In the genomic region with DNA sequence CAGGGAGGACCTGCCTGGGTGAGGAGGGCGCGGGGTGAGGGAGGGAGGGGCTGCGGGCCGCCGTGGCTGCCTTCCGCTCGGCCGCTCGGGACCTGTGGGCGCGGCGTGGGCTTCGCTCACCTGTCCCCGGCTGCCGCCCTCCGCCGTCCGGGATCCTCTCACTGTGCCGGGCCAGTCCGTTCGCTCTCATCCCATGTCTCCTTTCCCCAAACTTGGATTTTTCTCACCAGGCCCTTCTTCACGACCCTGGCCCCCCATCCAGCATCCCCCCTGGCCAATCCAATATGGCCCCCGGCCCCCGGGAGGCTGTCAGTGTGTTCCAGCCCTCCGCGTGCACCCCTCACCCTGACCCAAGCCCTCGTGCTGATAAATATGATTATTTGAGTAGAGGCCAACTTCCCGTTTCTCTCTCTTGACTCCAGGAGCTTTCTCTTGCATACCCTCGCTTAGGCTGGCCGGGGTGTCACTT, we compare ENCODE assay signal across 1 cellular context.
TF ChIP-seq lines count a peak whose summit lies in the region.

No MANE protein-coding gene starts in this region.

TF ChIP-seq in K562, 482 proteins besides CTCF, POLR2A, EP300 and RAD21 (continues in another document):
- peak; percentile 66 for TF ChIP-seq PCBP1 (IDR thresholded peaks at IDR 0.05; ENCODE audit: low read depth, low read length, poor library complexity, severe bottlenecking)
- no peak for TF ChIP-seq KLF16 (IDR thresholded peaks at IDR 0.05)
- no peak; the same call in 1 of the 2 replicates for TF ChIP-seq EP400 (IDR thresholded peaks at IDR 0.05)
- TF ChIP-seq BCLAF1 (IDR thresholded peaks at IDR 0.05; ENCODE audit: borderline replicate concordance in 1 of 2, control insufficient read depth in 1 of 2, low read depth in 2 of 2, low read length in 1 of 2), result no peak
- no peak for TF ChIP-seq ELK3 (CRISPR knock-in tag; IDR thresholded peaks at IDR 0.05)
- no peak for TF ChIP-seq ZNF347 (CRISPR knock-in tag; IDR thresholded peaks at IDR 0.05; ENCODE audit: low read depth)
- peak; percentile 60; the same call in 1 of the 2 replicates for TF ChIP-seq ZNF431 (CRISPR knock-in tag; IDR thresholded peaks at IDR 0.05)
- no peak for TF ChIP-seq HDAC3 (IDR thresholded peaks at IDR 0.05; ENCODE audit: borderline replicate concordance, partially characterized antibody)
- TF ChIP-seq, protein P1, sequence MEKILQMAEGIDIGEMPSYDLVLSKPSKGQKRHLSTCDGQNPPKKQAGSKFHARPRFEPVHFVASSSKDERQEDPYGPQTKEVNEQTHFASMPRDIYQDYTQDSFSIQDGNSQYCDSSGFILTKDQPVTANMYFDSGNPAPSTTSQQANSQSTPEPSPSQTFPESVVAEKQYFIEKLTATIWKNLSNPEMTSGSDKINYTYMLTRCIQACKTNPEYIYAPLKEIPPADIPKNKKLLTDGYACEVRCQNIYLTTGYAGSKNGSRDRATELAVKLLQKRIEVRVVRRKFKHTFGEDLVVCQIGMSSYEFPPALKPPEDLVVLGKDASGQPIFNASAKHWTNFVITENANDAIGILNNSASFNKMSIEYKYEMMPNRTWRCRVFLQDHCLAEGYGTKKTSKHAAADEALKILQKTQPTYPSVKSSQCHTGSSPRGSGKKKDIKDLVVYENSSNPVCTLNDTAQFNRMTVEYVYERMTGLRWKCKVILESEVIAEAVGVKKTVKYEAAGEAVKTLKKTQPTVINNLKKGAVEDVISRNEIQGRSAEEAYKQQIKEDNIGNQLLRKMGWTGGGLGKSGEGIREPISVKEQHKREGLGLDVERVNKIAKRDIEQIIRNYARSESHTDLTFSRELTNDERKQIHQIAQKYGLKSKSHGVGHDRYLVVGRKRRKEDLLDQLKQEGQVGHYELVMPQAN (IDR thresholded peaks at IDR 0.05; ENCODE audit: borderline replicate concordance), result 0 out of 2 replicates have a peak, but pooled peaks have one; percentile 60
- no peak for TF ChIP-seq EZH2 (IDR thresholded peaks at IDR 0.05; ENCODE audit: borderline replicate concordance, low read depth, low read length)
- no peak for TF ChIP-seq CBFA2T3 (IDR thresholded peaks at IDR 0.05)
- TF ChIP-seq COPS2 (conservative IDR thresholded peaks at IDR 0.05), result no peak
- TF ChIP-seq ZZZ3 (IDR thresholded peaks at IDR 0.05), result no peak
- 0 out of 2 replicates have a peak, but pooled peaks have one; percentile 21 for TF ChIP-seq FOXP4 (CRISPR knock-in tag; IDR thresholded peaks at IDR 0.05; ENCODE audit: borderline replicate concordance)
- TF ChIP-seq SRF (CRISPR knock-in tag; IDR thresholded peaks at IDR 0.05), result no peak
- no peak for TF ChIP-seq PURB (CRISPR knock-in tag; IDR thresholded peaks at IDR 0.05; ENCODE audit: low read depth)
- TF ChIP-seq EGR1 (conservative IDR thresholded peaks at IDR 0.05), result 0 out of 2 replicates have a peak, but pooled peaks have one; percentile 26
- no peak; the same call in 1 of the 2 replicates for TF ChIP-seq PHF8 (IDR thresholded peaks at IDR 0.05; ENCODE audit: borderline replicate concordance, low read length)
- TF ChIP-seq BCL6 (CRISPR knock-in tag; IDR thresholded peaks at IDR 0.05), result no peak
- TF ChIP-seq, protein P2, sequence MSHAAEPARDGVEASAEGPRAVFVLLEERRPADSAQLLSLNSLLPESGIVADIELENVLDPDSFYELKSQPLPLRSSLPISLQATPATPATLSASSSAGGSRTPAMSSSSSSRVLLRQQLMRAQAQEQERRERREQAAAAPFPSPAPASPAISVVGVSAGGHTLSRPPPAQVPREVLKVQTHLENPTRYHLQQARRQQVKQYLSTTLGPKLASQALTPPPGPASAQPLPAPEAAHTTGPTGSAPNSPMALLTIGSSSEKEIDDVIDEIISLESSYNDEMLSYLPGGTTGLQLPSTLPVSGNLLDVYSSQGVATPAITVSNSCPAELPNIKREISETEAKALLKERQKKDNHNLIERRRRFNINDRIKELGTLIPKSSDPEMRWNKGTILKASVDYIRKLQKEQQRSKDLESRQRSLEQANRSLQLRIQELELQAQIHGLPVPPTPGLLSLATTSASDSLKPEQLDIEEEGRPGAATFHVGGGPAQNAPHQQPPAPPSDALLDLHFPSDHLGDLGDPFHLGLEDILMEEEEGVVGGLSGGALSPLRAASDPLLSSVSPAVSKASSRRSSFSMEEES (CRISPR knock-in tag; IDR thresholded peaks at IDR 0.05), result no peak
- no peak for TF ChIP-seq NR4A1 (CRISPR knock-in tag; IDR thresholded peaks at IDR 0.05)
- TF ChIP-seq NR4A1 (tag; IDR thresholded peaks at IDR 0.05), result no peak
- TF ChIP-seq NFIX (CRISPR knock-in tag; IDR thresholded peaks at IDR 0.05; ENCODE audit: low read depth), result no peak
- no peak for TF ChIP-seq ESRRA (IDR thresholded peaks at IDR 0.05; ENCODE audit: borderline replicate concordance, low read depth)
- TF ChIP-seq SREBF2 (CRISPR knock-in tag; IDR thresholded peaks at IDR 0.05), result no peak
- TF ChIP-seq FOXJ3 (CRISPR knock-in tag; IDR thresholded peaks at IDR 0.05), result no peak
- TF ChIP-seq ZNF639 (CRISPR knock-in tag; conservative IDR thresholded peaks at IDR 0.05 in 1 of 2, IDR thresholded peaks at IDR 0.05 in 1 of 2), result 0 out of 4 replicates have a peak, but pooled peaks of 1 of the 2 experiments have one; percentile 4
- no peak for TF ChIP-seq CSDE1 (IDR thresholded peaks at IDR 0.05)
- TF ChIP-seq, protein P3, sequence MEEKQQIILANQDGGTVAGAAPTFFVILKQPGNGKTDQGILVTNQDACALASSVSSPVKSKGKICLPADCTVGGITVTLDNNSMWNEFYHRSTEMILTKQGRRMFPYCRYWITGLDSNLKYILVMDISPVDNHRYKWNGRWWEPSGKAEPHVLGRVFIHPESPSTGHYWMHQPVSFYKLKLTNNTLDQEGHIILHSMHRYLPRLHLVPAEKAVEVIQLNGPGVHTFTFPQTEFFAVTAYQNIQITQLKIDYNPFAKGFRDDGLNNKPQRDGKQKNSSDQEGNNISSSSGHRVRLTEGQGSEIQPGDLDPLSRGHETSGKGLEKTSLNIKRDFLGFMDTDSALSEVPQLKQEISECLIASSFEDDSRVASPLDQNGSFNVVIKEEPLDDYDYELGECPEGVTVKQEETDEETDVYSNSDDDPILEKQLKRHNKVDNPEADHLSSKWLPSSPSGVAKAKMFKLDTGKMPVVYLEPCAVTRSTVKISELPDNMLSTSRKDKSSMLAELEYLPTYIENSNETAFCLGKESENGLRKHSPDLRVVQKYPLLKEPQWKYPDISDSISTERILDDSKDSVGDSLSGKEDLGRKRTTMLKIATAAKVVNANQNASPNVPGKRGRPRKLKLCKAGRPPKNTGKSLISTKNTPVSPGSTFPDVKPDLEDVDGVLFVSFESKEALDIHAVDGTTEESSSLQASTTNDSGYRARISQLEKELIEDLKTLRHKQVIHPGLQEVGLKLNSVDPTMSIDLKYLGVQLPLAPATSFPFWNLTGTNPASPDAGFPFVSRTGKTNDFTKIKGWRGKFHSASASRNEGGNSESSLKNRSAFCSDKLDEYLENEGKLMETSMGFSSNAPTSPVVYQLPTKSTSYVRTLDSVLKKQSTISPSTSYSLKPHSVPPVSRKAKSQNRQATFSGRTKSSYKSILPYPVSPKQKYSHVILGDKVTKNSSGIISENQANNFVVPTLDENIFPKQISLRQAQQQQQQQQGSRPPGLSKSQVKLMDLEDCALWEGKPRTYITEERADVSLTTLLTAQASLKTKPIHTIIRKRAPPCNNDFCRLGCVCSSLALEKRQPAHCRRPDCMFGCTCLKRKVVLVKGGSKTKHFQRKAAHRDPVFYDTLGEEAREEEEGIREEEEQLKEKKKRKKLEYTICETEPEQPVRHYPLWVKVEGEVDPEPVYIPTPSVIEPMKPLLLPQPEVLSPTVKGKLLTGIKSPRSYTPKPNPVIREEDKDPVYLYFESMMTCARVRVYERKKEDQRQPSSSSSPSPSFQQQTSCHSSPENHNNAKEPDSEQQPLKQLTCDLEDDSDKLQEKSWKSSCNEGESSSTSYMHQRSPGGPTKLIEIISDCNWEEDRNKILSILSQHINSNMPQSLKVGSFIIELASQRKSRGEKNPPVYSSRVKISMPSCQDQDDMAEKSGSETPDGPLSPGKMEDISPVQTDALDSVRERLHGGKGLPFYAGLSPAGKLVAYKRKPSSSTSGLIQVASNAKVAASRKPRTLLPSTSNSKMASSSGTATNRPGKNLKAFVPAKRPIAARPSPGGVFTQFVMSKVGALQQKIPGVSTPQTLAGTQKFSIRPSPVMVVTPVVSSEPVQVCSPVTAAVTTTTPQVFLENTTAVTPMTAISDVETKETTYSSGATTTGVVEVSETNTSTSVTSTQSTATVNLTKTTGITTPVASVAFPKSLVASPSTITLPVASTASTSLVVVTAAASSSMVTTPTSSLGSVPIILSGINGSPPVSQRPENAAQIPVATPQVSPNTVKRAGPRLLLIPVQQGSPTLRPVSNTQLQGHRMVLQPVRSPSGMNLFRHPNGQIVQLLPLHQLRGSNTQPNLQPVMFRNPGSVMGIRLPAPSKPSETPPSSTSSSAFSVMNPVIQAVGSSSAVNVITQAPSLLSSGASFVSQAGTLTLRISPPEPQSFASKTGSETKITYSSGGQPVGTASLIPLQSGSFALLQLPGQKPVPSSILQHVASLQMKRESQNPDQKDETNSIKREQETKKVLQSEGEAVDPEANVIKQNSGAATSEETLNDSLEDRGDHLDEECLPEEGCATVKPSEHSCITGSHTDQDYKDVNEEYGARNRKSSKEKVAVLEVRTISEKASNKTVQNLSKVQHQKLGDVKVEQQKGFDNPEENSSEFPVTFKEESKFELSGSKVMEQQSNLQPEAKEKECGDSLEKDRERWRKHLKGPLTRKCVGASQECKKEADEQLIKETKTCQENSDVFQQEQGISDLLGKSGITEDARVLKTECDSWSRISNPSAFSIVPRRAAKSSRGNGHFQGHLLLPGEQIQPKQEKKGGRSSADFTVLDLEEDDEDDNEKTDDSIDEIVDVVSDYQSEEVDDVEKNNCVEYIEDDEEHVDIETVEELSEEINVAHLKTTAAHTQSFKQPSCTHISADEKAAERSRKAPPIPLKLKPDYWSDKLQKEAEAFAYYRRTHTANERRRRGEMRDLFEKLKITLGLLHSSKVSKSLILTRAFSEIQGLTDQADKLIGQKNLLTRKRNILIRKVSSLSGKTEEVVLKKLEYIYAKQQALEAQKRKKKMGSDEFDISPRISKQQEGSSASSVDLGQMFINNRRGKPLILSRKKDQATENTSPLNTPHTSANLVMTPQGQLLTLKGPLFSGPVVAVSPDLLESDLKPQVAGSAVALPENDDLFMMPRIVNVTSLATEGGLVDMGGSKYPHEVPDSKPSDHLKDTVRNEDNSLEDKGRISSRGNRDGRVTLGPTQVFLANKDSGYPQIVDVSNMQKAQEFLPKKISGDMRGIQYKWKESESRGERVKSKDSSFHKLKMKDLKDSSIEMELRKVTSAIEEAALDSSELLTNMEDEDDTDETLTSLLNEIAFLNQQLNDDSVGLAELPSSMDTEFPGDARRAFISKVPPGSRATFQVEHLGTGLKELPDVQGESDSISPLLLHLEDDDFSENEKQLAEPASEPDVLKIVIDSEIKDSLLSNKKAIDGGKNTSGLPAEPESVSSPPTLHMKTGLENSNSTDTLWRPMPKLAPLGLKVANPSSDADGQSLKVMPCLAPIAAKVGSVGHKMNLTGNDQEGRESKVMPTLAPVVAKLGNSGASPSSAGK (IDR thresholded peaks at IDR 0.05), result no peak; the same call in 1 of the 2 replicates
- TF ChIP-seq TFAP4 (CRISPR knock-in tag; IDR thresholded peaks at IDR 0.05; ENCODE audit: borderline replicate concordance), result no peak
